Comparison of ENCODE assay signal across 23 cellular contexts in genomic region chr15:81491414-81492101, GRCh38.
"Had no signal": no experiment of that assay in that cellular context is flagged by ENCODE, and none has a peak within 500 bp of the region (broad histone marks: within the 10 kb centered on the region; RNA-seq: fewer than 3 reads in every experiment).

No MANE protein-coding gene starts in this region.

- H3K27ac Mint-ChIP-seq: activated B cell treated with CpG ODN at 0.5 μM for 24 hours; activated CD4-positive, alpha-beta memory T cell treated with anti-CD3 and anti-CD28 coated beads for 36 hours; activated CD4-positive, alpha-beta T cell treated with anti-CD3 and anti-CD28 coated beads for 36 hours; activated naive CD8-positive, alpha-beta T cell treated with anti-CD3 and anti-CD28 coated beads, Interleukin-2, amount 10 ng/mL, durations not matched to agents 7 days and 5 days; dendritic cell treated with granulocyte-macrophage colony-stimulating factor and Interleukin-4, amounts not matched to agents 40 ng/mL and 50 ng/mL, for 4 days; immature natural killer cell; mesothelial cell of epicardium; natural killer cell had no signal

- ATAC-seq: activated CD4-positive, alpha-beta T cell treated with anti-CD3 and anti-CD28 coated beads for 36 hours; left lung; natural killer cell had no signal

- FAIRE-seq: endometrium, frontal cortex had no signal

- H3K27me3 Mint-ChIP-seq: activated naive CD8-positive, alpha-beta T cell treated with anti-CD3 and anti-CD28 coated beads, Interleukin-2, amount 10 ng/mL, durations not matched to agents 7 days and 5 days; dendritic cell treated with granulocyte-macrophage colony-stimulating factor and Interleukin-4, amounts not matched to agents 40 ng/mL and 50 ng/mL, for 4 days had no signal

- H3K27ac ChIP-seq: hepatocyte, left lung, prostate gland, thoracic aorta, upper lobe of left lung had no signal

- H3K36me3 ChIP-seq: left lung, prostate gland, thoracic aorta, upper lobe of left lung had no signal

- H3K27me3 ChIP-seq: hepatocyte, left lung, upper lobe of left lung had no signal

- H3K4me1 ChIP-seq: left lung, prostate gland, upper lobe of left lung had no signal

- H3K79me2 ChIP-seq: hepatocyte had no signal

- H3K4me2 ChIP-seq: hepatocyte had no signal

- H3K4me3 Mint-ChIP-seq: activated B cell treated with CpG ODN at 0.5 μM for 24 hours; activated CD4-positive, alpha-beta memory T cell treated with anti-CD3 and anti-CD28 coated beads for 36 hours; activated CD4-positive, alpha-beta T cell treated with anti-CD3 and anti-CD28 coated beads for 36 hours; activated naive CD8-positive, alpha-beta T cell treated with anti-CD3 and anti-CD28 coated beads, Interleukin-2, amount 10 ng/mL, durations not matched to agents 7 days and 5 days; dendritic cell treated with granulocyte-macrophage colony-stimulating factor and Interleukin-4, amounts not matched to agents 40 ng/mL and 50 ng/mL, for 4 days; immature natural killer cell; mesothelial cell of epicardium; natural killer cell had no signal

- H2AFZ ChIP-seq: hepatocyte had no signal

- DNase-seq: activated B cell treated with CpG ODN at 0.5 μM for 24 hours; activated CD4-positive, alpha-beta memory T cell treated with anti-CD3 and anti-CD28 coated beads for 36 hours; activated CD4-positive, alpha-beta T cell treated with anti-CD3 and anti-CD28 coated beads for 36 hours; activated naive CD4-positive, alpha-beta T cell treated with Interleukin-2 at 50 U/mL for 16 hours; activated naive CD8-positive, alpha-beta T cell treated with anti-CD3 and anti-CD28 coated beads, Interleukin-2, amount 10 ng/mL, durations not matched to agents 7 days and 5 days; activated T-cell treated with anti-CD3 and anti-CD28 coated beads, Interleukin-2, amount 50 U/mL, for 48 hours; effector CD4-positive, alpha-beta T cell; erythroblast; glutamatergic neuron; immature natural killer cell; left lung; natural killer cell; stimulated activated CD4-positive, alpha-beta T cell treated with anti-CD3 and anti-CD28 coated beads, Interleukin-4, amount 100 ng/mL, for 24 hours; stimulated activated naive CD4-positive, alpha-beta T cell treated with Interleukin-2 at 50 U/mL for 16 hours; T-helper 1 cell; upper lobe of left lung had no signal

- H3K9me3 Mint-ChIP-seq: activated B cell treated with CpG ODN at 0.5 μM for 24 hours; activated CD4-positive, alpha-beta memory T cell treated with anti-CD3 and anti-CD28 coated beads for 36 hours; activated naive CD8-positive, alpha-beta T cell treated with anti-CD3 and anti-CD28 coated beads, Interleukin-2, amount 10 ng/mL, durations not matched to agents 7 days and 5 days; dendritic cell treated with granulocyte-macrophage colony-stimulating factor and Interleukin-4, amounts not matched to agents 40 ng/mL and 50 ng/mL, for 4 days; immature natural killer cell; mesothelial cell of epicardium; natural killer cell had no signal

- H3K36me3 Mint-ChIP-seq: activated CD4-positive, alpha-beta memory T cell treated with anti-CD3 and anti-CD28 coated beads for 36 hours; activated naive CD8-positive, alpha-beta T cell treated with anti-CD3 and anti-CD28 coated beads, Interleukin-2, amount 10 ng/mL, durations not matched to agents 7 days and 5 days; immature natural killer cell; mesothelial cell of epicardium; natural killer cell had no signal

- H3K4me3 ChIP-seq: hepatocyte, left lung, prostate gland, thoracic aorta, upper lobe of left lung had no signal

- H3K9me3 ChIP-seq: left lung, prostate gland, thoracic aorta, upper lobe of left lung had no signal

- H3K4me1 Mint-ChIP-seq: activated B cell treated with CpG ODN at 0.5 μM for 24 hours; activated CD4-positive, alpha-beta T cell treated with anti-CD3 and anti-CD28 coated beads for 36 hours; activated naive CD8-positive, alpha-beta T cell treated with anti-CD3 and anti-CD28 coated beads, Interleukin-2, amount 10 ng/mL, durations not matched to agents 7 days and 5 days; immature natural killer cell; natural killer cell had no signal
